18 cellular contexts compared by ENCODE assay signal in genomic region chr20:11467436-11467835, GRCh38.
"Had no signal": no experiment of that assay in that cellular context is flagged by ENCODE, and none has a peak within 500 bp of the region (broad histone marks: within the 10 kb centered on the region; RNA-seq: fewer than 3 reads in every experiment).

No MANE protein-coding gene starts in this region.

- H3K36me3 Mint-ChIP-seq: naive thymus-derived CD4-positive, alpha-beta T cell; type B pancreatic cell had no signal

- H3K9me3 ChIP-seq: colonic mucosa, esophagus squamous epithelium, gastroesophageal sphincter, prostate gland, sigmoid colon had no signal

- H3K79me2 ChIP-seq: hepatocyte, parathyroid adenoma had no signal

- H3K4me3 ChIP-seq: colonic mucosa, esophagus squamous epithelium, gastroesophageal sphincter, hepatocyte, prostate gland, sigmoid colon had no signal

- DNase-seq: colonic mucosa; dermis blood vessel endothelial cell; esophagus squamous epithelium; foreskin fibroblast; glutamatergic neuron; mesendoderm; naive thymus-derived CD4-positive, alpha-beta T cell; nephron progenitor cell; sigmoid colon; small intestine; stimulated activated CD4-positive, alpha-beta T cell treated with anti-CD3 and anti-CD28 coated beads, Interleukin-2, amount 100 ng/mL, for 48 hours; stimulated activated naive CD4-positive, alpha-beta T cell treated with Interleukin-2 at 50 U/mL for 16 hours had no signal

- H3K4me3 Mint-ChIP-seq: naive thymus-derived CD4-positive, alpha-beta T cell; nephron progenitor cell; type B pancreatic cell had no signal

- H3K4me1 Mint-ChIP-seq: naive thymus-derived CD4-positive, alpha-beta T cell had no signal

- H3K9me3 Mint-ChIP-seq: nephron progenitor cell, type B pancreatic cell had no signal

- H3K27ac Mint-ChIP-seq: naive thymus-derived CD4-positive, alpha-beta T cell; nephron progenitor cell; type B pancreatic cell had no signal

- FAIRE-seq: small intestine, urothelium cell line had no signal

- H3K36me3 ChIP-seq: colonic mucosa, esophagus squamous epithelium, gastroesophageal sphincter, prostate gland, sigmoid colon had no signal

- H2AFZ ChIP-seq: hepatocyte, parathyroid adenoma had no signal

- H3K27ac ChIP-seq: colonic mucosa, esophagus squamous epithelium, gastroesophageal sphincter, hepatocyte, parathyroid adenoma, prostate gland, sigmoid colon had no signal

- ATAC-seq: gastroesophageal sphincter; naive thymus-derived CD4-positive, alpha-beta T cell had no signal

- H3K4me2 ChIP-seq: hepatocyte had no signal

- H3K4me1 ChIP-seq: colonic mucosa, gastroesophageal sphincter, parathyroid adenoma, prostate gland had no signal

- H3K27me3 ChIP-seq: colonic mucosa, esophagus squamous epithelium, hepatocyte, sigmoid colon had no signal
